In genomic region chr5:137502632-137503031, GRCh38 we compare ENCODE assay signal across 8 cellular contexts.
"Had no signal": no experiment of that assay in that cellular context is flagged by ENCODE, and none has a peak within 500 bp of the region (broad histone marks: within the 10 kb centered on the region; RNA-seq: fewer than 3 reads in every experiment).

No MANE protein-coding gene starts in this region.

- H3K9me3 ChIP-seq: HAP-1 had no signal

- H3K4me1 ChIP-seq: HAP-1 had no signal

- H3K36me3 ChIP-seq: HAP-1 had no signal

- DNase-seq: GOT3, H7, H9, HCEC 1CT, HFFc6 had no signal

- H3K4me3 ChIP-seq: GM23248, GM23338, HAP-1 had no signal

- H3K27ac ChIP-seq: GM23248 had no signal
